ENCODE assay signal across 8 cellular contexts in genomic region chr17:8118769-8119574, GRCh38. TPM values are rescaled to one million over a fixed set of nuclear protein-coding genes. Genes with fewer than 3 reads are reported as not detected.
DNase-seq lines count a peak whose midpoint lies in the region; ATAC-seq and TF ChIP-seq lines count a peak whose summit lies in the region.

No MANE protein-coding gene starts in this region.

- peaks cover 34% of the 10 kb centered on the region for H3K27me3 ChIP-seq in kidney epithelial cell (ENCODE audit: control insufficient read depth, insufficient read depth, low read length)

- peak overlapping the region; percentile 93 for H3K27ac Mint-ChIP-seq in chondrocyte (ENCODE audit: unreplicated experiment)

- H3K4me3 Mint-ChIP-seq in chondrocyte (ENCODE audit: unreplicated experiment) = peak overlapping the region; percentile 84

- H3K27me3 Mint-ChIP-seq in chondrocyte (ENCODE audit: low read depth) = peaks cover 17% of the 10 kb centered on the region

- TF ChIP-seq CTCF in GM12874 (IDR thresholded peaks at IDR 0.05; ENCODE audit: insufficient read depth, low read depth, low read length) = peak; percentile 88
- TF ChIP-seq CTCF in chondrocyte (IDR thresholded peaks at IDR 0.05) = peak; percentile 97
- TF ChIP-seq CTCF in kidney epithelial cell (IDR thresholded peaks at IDR 0.05; ENCODE audit: insufficient read depth, low read length, poor library complexity, severe bottlenecking) = peak; percentile 94

- H3K9me3 Mint-ChIP-seq in chondrocyte (ENCODE audit: low read depth) = no peaks in the 10 kb centered on the region

- ATAC-seq in HG03159 (IDR thresholded peaks at IDR 0.05; ENCODE audit: unreplicated experiment) = peak; percentile 40

- H3K4me3 ChIP-seq in kidney epithelial cell (ENCODE audit: low read depth, low read length) = peak overlapping the region; percentile 46

- no peaks in the 10 kb centered on the region for H3K36me3 ChIP-seq in kidney epithelial cell (ENCODE audit: control insufficient read depth, insufficient read depth, low read length)

- no peaks in the 10 kb centered on the region for H3K36me3 Mint-ChIP-seq in chondrocyte (ENCODE audit: low read depth)

- DNase-seq in NCI-H460 (ENCODE audit: extremely low read depth, low read depth) (peak; percentile 80), chondrocyte (ENCODE audit: low spot score) (no peak), kidney epithelial cell (ENCODE audit: low read depth) (no peak), mesenteric fat pad (ENCODE audit: low spot score) (no peak)
- peak; percentile 83 to 84 for DNase-seq in activated CD4-positive, alpha-beta T cell treated with anti-CD3 and anti-CD28 coated beads for 4 hours
- DNase-seq in stimulated activated CD4-positive, alpha-beta T cell treated with anti-CD3 and anti-CD28 coated beads, Interleukin-15, amount 100 ng/mL, for 24 hours = peak; percentile 92

- peaks cover 42% of the 10 kb centered on the region for H3K4me1 Mint-ChIP-seq in chondrocyte (ENCODE audit: low read depth)

RNA-seq across cellular contexts. Expression of gene ALOXE3, which starts 0.7 kb away (rescaled TPM):
- 0.06 TPM in 1 of 2 replicates, not detected in the other for total RNA-seq in NCI-H460 (2014; rRNA removed; shearing (Covaris generic))
- polyA plus RNA-seq in NCI-H460 (2014; cell fraction: nucleus; rRNA removed) = 0.49 TPM in 1 of 2 replicates, not detected in the other
- total RNA-seq in chondrocyte (0.12 to 0.13 TPM (median 0.12 TPM) in 3 replicates), kidney epithelial cell (0.75 and 2.5 TPM in 2 replicates), mesenteric fat pad (not detected)

RNA-seq across cellular contexts. Expression of gene HES7, which starts 4.9 kb away (rescaled TPM):
- 9.0 and 9.4 TPM in 2 replicates for total RNA-seq in NCI-H460 (2014; rRNA removed; shearing (Covaris generic))
- 13.3 and 23.4 TPM in 2 replicates for polyA plus RNA-seq in NCI-H460 (2014; cell fraction: nucleus; rRNA removed)
- total RNA-seq in chondrocyte (0.51 to 1.5 TPM (median 0.70 TPM) in 3 replicates), kidney epithelial cell (1.8 TPM in 1 of 2 replicates, not detected in the other), mesenteric fat pad (not detected)

RNA-seq across cellular contexts. Expression of gene ALOX12B, which starts 31.5 kb away (rescaled TPM):
- total RNA-seq in NCI-H460 (2014; rRNA removed; shearing (Covaris generic)) = 0.64 and 0.69 TPM in 2 replicates
- 2.5 TPM in 1 of 2 replicates, not detected in the other for polyA plus RNA-seq in NCI-H460 (2014; cell fraction: nucleus; rRNA removed)
- total RNA-seq in chondrocyte = 0.17 TPM in 1 of 3 replicates, not detected in the others
- total RNA-seq in kidney epithelial cell = 0.08 and 1.2 TPM in 2 replicates
- not detected for total RNA-seq in mesenteric fat pad

RNA-seq across cellular contexts. Expression of gene PER1, which starts 33.2 kb away (rescaled TPM):
- 4.6 and 6.5 TPM in 2 replicates for total RNA-seq in NCI-H460 (2014; rRNA removed; shearing (Covaris generic))
- 5.3 and 12.2 TPM in 2 replicates for polyA plus RNA-seq in NCI-H460 (2014; cell fraction: nucleus; rRNA removed)
- total RNA-seq in chondrocyte (68.0 to 87.6 TPM (median 75.9 TPM) in 3 replicates), kidney epithelial cell (11.0 and 19.4 TPM in 2 replicates), mesenteric fat pad (316 TPM)

RNA-seq across cellular contexts. Expression of gene VAMP2, which starts 43.8 kb away (rescaled TPM):
- 6.0 and 8.0 TPM in 2 replicates for total RNA-seq in NCI-H460 (2014; rRNA removed; shearing (Covaris generic))
- polyA plus RNA-seq in NCI-H460 (2014; cell fraction: nucleus; rRNA removed) = 22.7 and 31.1 TPM in 2 replicates
- total RNA-seq in chondrocyte (45.4 to 58.1 TPM (median 46.7 TPM) in 3 replicates), kidney epithelial cell (7.0 and 8.0 TPM in 2 replicates), mesenteric fat pad (52.4 TPM)

Comparison
In these comparisons a context has a peak if more than half of its experiments do, and no peak if none do; other contexts are left out.
1. DNase-seq: peak in NCI-H460 (single experiment), activated CD4-positive, alpha-beta T cell treated with anti-CD3 and anti-CD28 coated beads for 4 hours (2 of 2) and stimulated activated CD4-positive, alpha-beta T cell treated with anti-CD3 and anti-CD28 coated beads, Interleukin-15, amount 100 ng/mL, for 24 hours (single experiment); none in chondrocyte (single experiment), kidney epithelial cell (single experiment) and mesenteric fat pad (single experiment).
2. Peak in every context shown above with its lines, with median percentiles within 50 percentile points of each other: CTCF ChIP-seq.